Comparison of ENCODE assay signal across 8 cellular contexts in genomic region chr12:40010899-40011774, GRCh38.
DNase-seq lines count a peak whose midpoint lies in the region; ATAC-seq and TF ChIP-seq lines count a peak whose summit lies in the region.

No MANE protein-coding gene starts in this region.

- ATAC-seq in GM21717 (IDR thresholded peaks at IDR 0.05; ENCODE audit: unreplicated experiment) (peak; percentile 91), IMR-90 (ENCODE audit: low read depth) (peak; percentile 91), right cardiac atrium (peak; percentile 94)

- no peak overlapping the region for H2BK5ac ChIP-seq in IMR-90 (ENCODE audit: low read depth, low read length, poor library complexity, severe bottlenecking)

- H4K20me1 ChIP-seq in IMR-90 (ENCODE audit: insufficient read depth, low read length) = no peaks in the 10 kb centered on the region

- peak overlapping the region; percentile 82 for H3K4me2 ChIP-seq in IMR-90 (ENCODE audit: low read depth, low read length)

- TF ChIP-seq POLR2A in IMR-90 (IDR thresholded peaks at IDR 0.05; ENCODE audit: low read depth, low read length) = no peak

- DNase-seq in GM04504 (ENCODE audit: low read depth) (peak; percentile 51), IMR-90 (peak; percentile 72), SK-MEL-5 (ENCODE audit: low read depth, low spot score) (peak; percentile 91), amniotic epithelial cell (ENCODE audit: low read depth) (peak; percentile 70), right cardiac atrium (peak in 1 of 3 donors; percentile 26), skeletal muscle cell (ENCODE audit: low read depth) (peak; percentile 31), NCI-H187 (lab: John Stamatoyannopoulos, UW) (no peak)

- H2BK15ac ChIP-seq in IMR-90 (ENCODE audit: low read depth, low read length) = no peak overlapping the region

- no peak overlapping the region; the same call in 1 of the 2 replicates for H2AK5ac ChIP-seq in IMR-90 (ENCODE audit: low read depth, low read length)

- no peaks in the 10 kb centered on the region for H3K9me3 ChIP-seq in IMR-90 (ENCODE audit: control insufficient read depth, insufficient read depth, low read length)
- H3K9me3 ChIP-seq in right cardiac atrium (ENCODE audit: control insufficient read depth, low read length) = no peaks in the 10 kb centered on the region

- BruUV-seq in IMR-90 (replicated peaks; lab: Mats Ljungman, UMichigan) = no TSS peak

- no peak overlapping the region for H4K8ac ChIP-seq in IMR-90 (ENCODE audit: low read depth in 2 of 2, low read length in 2 of 2)

- no peak overlapping the region for H2BK20ac ChIP-seq in IMR-90 (ENCODE audit: low read depth, low read length)

- H3K9ac ChIP-seq in IMR-90 (ENCODE audit: low read depth, low read length) = peak overlapping the region; percentile 42; the same call in 1 of the 2 replicates

- CTCF ChIA-PET in IMR-90 (lab: Yijun Ruan, JAX) = interaction anchor here (0.6 to 1.7 kb wide), 16 partner anchors 10 to 247 kb away, joined by 3 to 19 read pairs (median 3); no protein-coding TSS in a partner anchor

- H3K4ac ChIP-seq in IMR-90 (ENCODE audit: low read depth, low read length) = no peak overlapping the region

- H2BK120ac ChIP-seq in IMR-90 (ENCODE audit: low read depth, low read length) = no peak overlapping the region

- no peak overlapping the region for H4K91ac ChIP-seq in IMR-90 (ENCODE audit: insufficient read depth, low read depth, low read length)

- in situ Hi-C loops in IMR-90 (cut with MboI; ENCODE audit: low sequenced_read_pairs) = loop anchor here (5.0 kb wide), 1 partner anchor 96 kb away; the partner anchor contains the start of gene SLC2A13
- in situ Hi-C loops in SK-MEL-5 (cut with HindIII; ENCODE audit: low pct_unique_long_range_greater_than_20kb, low sequenced_read_pairs) = loop anchor here (25.0 kb wide), 1 partner anchor 101 kb away; the partner anchor contains the start of gene SLC2A13

- H3K27me3 ChIP-seq in IMR-90 (ENCODE audit: control insufficient read depth, insufficient read depth, low read length) (no peaks in the 10 kb centered on the region), right cardiac atrium (ENCODE audit: control insufficient read depth, insufficient read depth) (no peaks in the 10 kb centered on the region)

- peak overlapping the region; percentile 84 for H2AFZ ChIP-seq in IMR-90 (replicated peaks; ENCODE audit: low read length, poor library complexity)

- peak; percentile 67 for TF ChIP-seq RAD21 in IMR-90 (IDR thresholded peaks at IDR 0.05; ENCODE audit: low read length)

- no peak overlapping the region for H3K27ac ChIP-seq in IMR-90 (ENCODE audit: insufficient read depth, low read length)
- H3K27ac ChIP-seq in right cardiac atrium (ENCODE audit: low read length) = peak overlapping the region; percentile 53

- H3K36me3 ChIP-seq in IMR-90 (ENCODE audit: control insufficient read depth, insufficient read depth, low read length) = no peaks in the 10 kb centered on the region

- dilution Hi-C loops in IMR-90 (cut with HindIII; ENCODE audit: low sequenced_read_pairs, unreplicated experiment) = no loop called here

- H3K9me1 ChIP-seq in IMR-90 (ENCODE audit: insufficient read depth, low read length) = 0 out of 2 replicates have a peak, but pooled peaks cover 4% of the 10 kb centered on the region

- WGBS in IMR-90 (ENCODE audit: extremely low coverage in 2 of 2, insufficient read length in 1 of 2), 2 experiments = 100% methylated on average over 1 of the region's 11 CpGs; no CpG with 5 or more reads in 1 of the 2 experiments
- 62% methylated on average over 11 of the region's 11 CpGs for WGBS in right cardiac atrium

- H3K4me1 ChIP-seq in IMR-90 (ENCODE audit: control insufficient read depth, insufficient read depth, low read length) = 0 out of 2 replicates have a peak, but pooled peaks cover 2% of the 10 kb centered on the region
- H3K4me1 ChIP-seq in right cardiac atrium (ENCODE audit: control insufficient read depth, insufficient read depth, low read length) = peaks cover 4% of the 10 kb centered on the region

- no peak overlapping the region for H3K18ac ChIP-seq in IMR-90 (ENCODE audit: low read depth, low read length)

- H4K5ac ChIP-seq in IMR-90 (ENCODE audit: low read depth, low read length) = no peak overlapping the region; the same call in 1 of the 2 replicates

- H3K23ac ChIP-seq in IMR-90 (ENCODE audit: low read depth, low read length) = no peak overlapping the region

- H3K79me1 ChIP-seq in IMR-90 (ENCODE audit: low read depth in 1 of 2, low read length in 2 of 2) = no peaks in the 10 kb centered on the region

- H2AK9ac ChIP-seq in IMR-90 (replicated peaks; ENCODE audit: low read depth, low read length, poor library complexity) = no peak overlapping the region

- H3K14ac ChIP-seq in IMR-90 (replicated peaks; ENCODE audit: low read depth, low read length) = no peak overlapping the region

- TF ChIP-seq CTCF in IMR-90 (conservative IDR thresholded peaks at IDR 0.05; ENCODE audit: low read depth, low read length) = peak; percentile 81

- POLR2A ChIA-PET in IMR-90 (lab: Charles Lee; ENCODE audit: unreplicated experiment) = interaction anchor here (0.6 kb wide), 2 partner anchors 22 to 1708 kb away, joined by 3 to 4 read pairs; no protein-coding TSS in a partner anchor

- H3K4me3 ChIP-seq in IMR-90 (ENCODE audit: insufficient read depth, low read depth, low read length) = peak overlapping the region; percentile 11; the same call in 1 of the 2 replicates
- H3K4me3 ChIP-seq in right cardiac atrium (ENCODE audit: low read length) = peak overlapping the region; percentile 51
- no peak overlapping the region for H3K4me3 ChIP-seq in skeletal muscle cell (ENCODE audit: low read depth, low read length)

- intact Hi-C loops in IMR-90 (cut with micrococcal nuclease) = loop anchor here (1.0 to 10.0 kb wide), 2 partner anchors 96 to 246 kb away; no protein-coding TSS in a partner anchor
- intact Hi-C loops in right cardiac atrium (cut with DNase I) = loop anchor here (2.0 to 5.0 kb wide), 2 partner anchors 96 kb away; partner anchors contain the start of gene SLC2A13 (in 4 of the 4)

- H3K56ac ChIP-seq in IMR-90 (ENCODE audit: extremely low read depth, insufficient read depth, low read length) = no peak overlapping the region

TF ChIP-seq in IMR-90, 13 proteins besides CTCF, POLR2A, EP300 and RAD21:
- TF ChIP-seq SMC3 (IDR thresholded peaks at IDR 0.05; ENCODE audit: low read depth, low read length) = peak; percentile 67
- no peak for TF ChIP-seq MXI1 (IDR thresholded peaks at IDR 0.05; ENCODE audit: borderline replicate concordance, low read depth, low read length)
TF ChIP-seq in IMR-90: peak in this region for 1.

Comparison
In these comparisons a context has a peak if more than half of its experiments do, and no peak if none do; other contexts are left out.
1. DNase-seq: peak in GM04504 (single experiment), IMR-90 (single experiment), SK-MEL-5 (single experiment), amniotic epithelial cell (single experiment) and skeletal muscle cell (single experiment); none in NCI-H187 (0 of 2).
2. Peak in every context shown above with its lines, with median percentiles within 50 percentile points of each other: ATAC-seq.